11 cellular contexts compared by ENCODE assay signal in genomic region chr2:190859347-190860297, GRCh38. TPM values are rescaled to one million over a fixed set of nuclear protein-coding genes. Genes with fewer than 3 reads are reported as not detected.
DNase-seq lines count a peak whose midpoint lies in the region; ATAC-seq, FAIRE-seq and TF ChIP-seq lines count a peak whose summit lies in the region.
"Had no signal": no experiment of that assay in that cellular context is flagged by ENCODE, and none has a peak within 500 bp of the region (broad histone marks: within the 10 kb centered on the region; RNA-seq: fewer than 3 reads in every experiment).

No MANE protein-coding gene starts in this region.

- ATAC-seq in activated T-helper 17 cell treated with anti-CD3 and anti-CD28 coated beads, Interleukin-2, amount 50 U/mL, for 72 hours (replicated peaks): no peak

- no peak overlapping the region for H3K4me3 Mint-ChIP-seq in activated T-helper 17 cell treated with anti-CD3 and anti-CD28 coated beads, Interleukin-2, amount 50 U/mL, for 72 hours
- H3K4me3 Mint-ChIP-seq: memory B cell had no signal

- FAIRE-seq in RCC 7860 (lab: Jason Lieb, UNC): no peak

- no peak for TF ChIP-seq POLR2A in ovary (IDR thresholded peaks at IDR 0.05)

- TF ChIP-seq CTCF in ovary (IDR thresholded peaks at IDR 0.05): no peak

- 11 to 33% (median 22%) methylated on average over 6 of the region's 6 CpGs for WGBS in ovary, 3 donors

- no peak overlapping the region for H3K27ac Mint-ChIP-seq in activated T-helper 17 cell treated with anti-CD3 and anti-CD28 coated beads, Interleukin-2, amount 50 U/mL, for 72 hours
- H3K27ac Mint-ChIP-seq: memory B cell had no signal

- H3K9me3 ChIP-seq in ovary: no peaks in the 10 kb centered on the region

- H3K9me3 Mint-ChIP-seq in activated T-helper 17 cell treated with anti-CD3 and anti-CD28 coated beads, Interleukin-2, amount 50 U/mL, for 72 hours: no peaks in the 10 kb centered on the region
- H3K9me3 Mint-ChIP-seq: memory B cell had no signal

- H3K27me3 Mint-ChIP-seq in activated T-helper 17 cell treated with anti-CD3 and anti-CD28 coated beads, Interleukin-2, amount 50 U/mL, for 72 hours: no peaks in the 10 kb centered on the region
- H3K27me3 Mint-ChIP-seq: memory B cell had no signal

- DNase-seq in EL (peak; percentile 82), RCC 7860 (ENCODE audit: low spot score) (peak; percentile 71), epithelial cell of prostate (ENCODE audit: low read depth, low spot score) (no peak), ovary (peak in 3 of 5 donors; percentile 15 to 46 (median 39)), CD1c-positive myeloid dendritic cell (ENCODE audit: extremely low spot score) (no peak), RPMI8226 (no peak), Kasumi-1 (lab: John Stamatoyannopoulos, UW) (no peak)
- DNase-seq: NCI-H748 treated with DMSO at 0.1 percent for 48 hours; stimulated activated CD8-positive, alpha-beta memory T cell treated with anti-CD3 and anti-CD28 coated beads, Interleukin-4, amount 100 ng/mL, for 48 hours had no signal

- H3K27ac ChIP-seq in epithelial cell of prostate: peak overlapping the region; percentile 41
- no peak overlapping the region for H3K27ac ChIP-seq in ovary

- H3K36me3 Mint-ChIP-seq in activated T-helper 17 cell treated with anti-CD3 and anti-CD28 coated beads, Interleukin-2, amount 50 U/mL, for 72 hours (ENCODE audit: low read depth): no peaks in the 10 kb centered on the region

- peaks cover 19% of the 10 kb centered on the region for H3K4me1 Mint-ChIP-seq in activated T-helper 17 cell treated with anti-CD3 and anti-CD28 coated beads, Interleukin-2, amount 50 U/mL, for 72 hours
- H3K4me1 Mint-ChIP-seq: memory B cell had no signal

- H3K36me3 ChIP-seq in ovary: no peaks in the 10 kb centered on the region

- intact Hi-C loops in ovary (cut with DNase I): no loop called here

- no peaks in the 10 kb centered on the region for H3K27me3 ChIP-seq in ovary

- no peak overlapping the region for H3K4me3 ChIP-seq in ovary

- H3K4me1 ChIP-seq in ovary (ENCODE audit: insufficient read depth): peaks cover 6% of the 10 kb centered on the region

- no peak for TF ChIP-seq EP300 in ovary (IDR thresholded peaks at IDR 0.05)

RNA-seq across cellular contexts. Expression of gene GLS, which starts 21.0 kb away (rescaled TPM):
- 100 to 1,000 TPM in 1 of 7 donors, 10 to 100 TPM in 6; 71.2 to 141 (median 77.1) TPM for total RNA-seq in ovary
- 10 to 100 TPM; 20.2 to 56.1 TPM for polyA plus RNA-seq in ovary
- 100 to 1,000 TPM; 280 to 311 TPM for total RNA-seq in activated T-helper 17 cell treated with anti-CD3 and anti-CD28 coated beads, Interleukin-2, amount 50 U/mL, for 72 hours

Comparison
In these comparisons a context has a peak if more than half of its experiments do, and no peak if none do; other contexts are left out.
1. DNase-seq: peak in EL (single experiment), RCC 7860 (single experiment) and ovary (3 of 5); none in epithelial cell of prostate (single experiment), CD1c-positive myeloid dendritic cell (single experiment), RPMI8226 (single experiment) and Kasumi-1 (0 of 2).